Comparison of ENCODE assay signal across 1 cellular context in genomic region chr2:119638246-119638645, GRCh38.
TF ChIP-seq lines count a peak whose summit lies in the region.

No MANE protein-coding gene starts in this region.

TF ChIP-seq in HepG2, 621 proteins besides CTCF, POLR2A, EP300 and RAD21 (continued from another document):
- no peak for TF ChIP-seq FOXP4 (CRISPR knock-in tag; IDR thresholded peaks at IDR 0.05)
- TF ChIP-seq RXRA (CRISPR knock-in tag; IDR thresholded peaks at IDR 0.05), result 0 out of 2 replicates have a peak, but pooled peaks have one; percentile 29
- no peak for TF ChIP-seq PPARG (CRISPR knock-in tag; conservative IDR thresholded peaks at IDR 0.05)
